In the genomic region with DNA sequence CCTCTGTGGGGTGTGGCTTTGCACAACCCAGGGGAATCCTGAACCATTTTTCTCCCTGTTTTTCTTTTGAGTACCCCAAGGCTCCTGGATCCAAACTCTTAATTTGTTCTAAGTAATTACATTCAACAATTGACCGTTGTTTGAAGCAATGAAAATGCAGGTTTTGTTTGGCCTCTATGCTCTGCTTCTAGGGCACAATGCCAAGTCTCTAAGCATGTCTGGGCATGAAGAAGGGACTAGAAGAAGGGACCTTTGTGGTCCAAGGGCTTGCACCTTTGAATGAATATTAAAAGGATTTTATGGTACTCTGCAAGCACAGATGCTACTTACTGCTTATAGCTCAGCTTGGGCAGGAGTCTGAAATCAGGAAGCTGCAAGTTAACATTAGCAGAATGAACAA, we compare ENCODE assay signal across 1 cellular context.
TF ChIP-seq lines count a peak whose summit lies in the region.

No MANE protein-coding gene starts in this region.

TF ChIP-seq in HEK293, 187 proteins besides CTCF, POLR2A, EP300 and RAD21 (continued from another document):
- TF ChIP-seq ZBTB20 (tag by site-specific recombination; IDR thresholded peaks at IDR 0.05): no peak
- TF ChIP-seq, protein P1, sequence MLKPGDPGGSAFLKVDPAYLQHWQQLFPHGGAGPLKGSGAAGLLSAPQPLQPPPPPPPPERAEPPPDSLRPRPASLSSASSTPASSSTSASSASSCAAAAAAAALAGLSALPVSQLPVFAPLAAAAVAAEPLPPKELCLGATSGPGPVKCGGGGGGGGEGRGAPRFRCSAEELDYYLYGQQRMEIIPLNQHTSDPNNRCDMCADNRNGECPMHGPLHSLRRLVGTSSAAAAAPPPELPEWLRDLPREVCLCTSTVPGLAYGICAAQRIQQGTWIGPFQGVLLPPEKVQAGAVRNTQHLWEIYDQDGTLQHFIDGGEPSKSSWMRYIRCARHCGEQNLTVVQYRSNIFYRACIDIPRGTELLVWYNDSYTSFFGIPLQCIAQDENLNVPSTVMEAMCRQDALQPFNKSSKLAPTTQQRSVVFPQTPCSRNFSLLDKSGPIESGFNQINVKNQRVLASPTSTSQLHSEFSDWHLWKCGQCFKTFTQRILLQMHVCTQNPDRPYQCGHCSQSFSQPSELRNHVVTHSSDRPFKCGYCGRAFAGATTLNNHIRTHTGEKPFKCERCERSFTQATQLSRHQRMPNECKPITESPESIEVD (tag by site-specific recombination; IDR thresholded peaks at IDR 0.05): peak; percentile 69; the same call in 1 of the 2 replicates
- TF ChIP-seq ZNF366 (tag by site-specific recombination; conservative IDR thresholded peaks at IDR 0.05): peak; percentile 63
- peak; percentile 82 for TF ChIP-seq OSR2 (tag by site-specific recombination; IDR thresholded peaks at IDR 0.05)
- TF ChIP-seq ZNF521 (tag by site-specific recombination; IDR thresholded peaks at IDR 0.05): no peak
- no peak for TF ChIP-seq ZNF112 (tag by site-specific recombination; IDR thresholded peaks at IDR 0.05)
